In genomic region chr3:177134811-177135210, GRCh38 we compare ENCODE assay signal across 23 cellular contexts.
"Had no signal": no experiment of that assay in that cellular context is flagged by ENCODE, and none has a peak within 500 bp of the region (broad histone marks: within the 10 kb centered on the region; RNA-seq: fewer than 3 reads in every experiment).

No MANE protein-coding gene starts in this region.

- ATAC-seq: activated CD4-positive, CD25-positive, alpha-beta regulatory T cell treated with anti-CD3 and anti-CD28 coated beads, Interleukin-2, amount 50 U/mL, for 24 hours; activated CD8-positive, alpha-beta memory T cell treated with anti-CD3 and anti-CD28 coated beads, Interleukin-2, amount 10 ng/mL, durations not matched to agents 7 days and 5 days; activated CD8-positive, alpha-beta T cell treated with anti-CD3 and anti-CD28 coated beads for 36 hours; left colon; lower lobe of right lung; naive thymus-derived CD4-positive, alpha-beta T cell had no signal

- H3K27me3 ChIP-seq: adrenal gland, ascending aorta, spleen, thyroid gland had no signal

- H3K27me3 Mint-ChIP-seq: activated CD4-positive, alpha-beta T cell treated with anti-CD3 and anti-CD28 coated beads, Interleukin-2, amount 10 ng/mL, durations not matched to agents 24 days and 14 days; activated CD8-positive, alpha-beta memory T cell treated with anti-CD3 and anti-CD28 coated beads, Interleukin-2, amount 10 ng/mL, durations not matched to agents 7 days and 5 days; activated CD8-positive, alpha-beta T cell treated with anti-CD3 and anti-CD28 coated beads for 36 hours; naive thymus-derived CD4-positive, alpha-beta T cell had no signal

- FAIRE-seq: endometrium, keratinocyte had no signal

- H3K9me3 Mint-ChIP-seq: activated CD4-positive, alpha-beta T cell treated with anti-CD3 and anti-CD28 coated beads, Interleukin-2, amount 10 ng/mL, durations not matched to agents 24 days and 14 days; activated T-helper 1 cell treated with anti-CD3 and anti-CD28 coated beads, Interleukin-12 subunit alpha, Interleukin-12 subunit beta, Interleukin-2, Interleukin-4 antibody, amounts not matched to agents 30 ng/mL and 10 ng/mL and 1 ng/mL, durations not matched to agents 14 hours and 24 hours and 36 hours had no signal

- DNase-seq: activated CD4-positive, alpha-beta T cell treated with anti-CD3 and anti-CD28 coated beads, Interleukin-2, amount 10 ng/mL, durations not matched to agents 24 days and 14 days; activated CD8-positive, alpha-beta memory T cell treated with anti-CD3 and anti-CD28 coated beads, Interleukin-2, amount 10 ng/mL, durations not matched to agents 7 days and 5 days; activated CD8-positive, alpha-beta T cell treated with anti-CD3 and anti-CD28 coated beads for 36 hours; activated gamma-delta T cell; activated naive CD4-positive, alpha-beta T cell treated with anti-CD3 and anti-CD28 coated beads, Interleukin-2, amount 50 U/mL, for 16 hours; adrenal gland; erythroblast; foreskin fibroblast; left colon; lower lobe of right lung; naive thymus-derived CD4-positive, alpha-beta T cell; retina; spleen; stimulated activated CD4-positive, alpha-beta T cell treated with anti-CD3 and anti-CD28 coated beads, Interleukin-4, amount 100 ng/mL, for 1 hour; stimulated activated naive CD4-positive, alpha-beta T cell treated with Interleukin-2 at 50 U/mL for 16 hours; thyroid gland had no signal

- H3K27ac ChIP-seq: adrenal gland, ascending aorta, coronary artery, lower lobe of right lung, thyroid gland had no signal

- H3K36me3 ChIP-seq: adrenal gland, ascending aorta, lower lobe of right lung, thyroid gland had no signal

- H3K27ac Mint-ChIP-seq: activated CD4-positive, alpha-beta T cell treated with anti-CD3 and anti-CD28 coated beads, Interleukin-2, amount 10 ng/mL, durations not matched to agents 24 days and 14 days; activated CD8-positive, alpha-beta T cell treated with anti-CD3 and anti-CD28 coated beads for 36 hours; activated T-helper 1 cell treated with anti-CD3 and anti-CD28 coated beads, Interleukin-12 subunit alpha, Interleukin-12 subunit beta, Interleukin-2, Interleukin-4 antibody, amounts not matched to agents 30 ng/mL and 10 ng/mL and 1 ng/mL, durations not matched to agents 14 hours and 24 hours and 36 hours had no signal

- H3K4me3 ChIP-seq: adrenal gland, ascending aorta, coronary artery, lower lobe of right lung, SK-N-MC, spleen, thyroid gland had no signal

- H3K4me3 Mint-ChIP-seq: activated CD4-positive, alpha-beta T cell treated with anti-CD3 and anti-CD28 coated beads, Interleukin-2, amount 10 ng/mL, durations not matched to agents 24 days and 14 days; activated CD8-positive, alpha-beta memory T cell treated with anti-CD3 and anti-CD28 coated beads, Interleukin-2, amount 10 ng/mL, durations not matched to agents 7 days and 5 days; activated CD8-positive, alpha-beta T cell treated with anti-CD3 and anti-CD28 coated beads for 36 hours; activated T-helper 1 cell treated with anti-CD3 and anti-CD28 coated beads, Interleukin-12 subunit alpha, Interleukin-12 subunit beta, Interleukin-2, Interleukin-4 antibody, amounts not matched to agents 30 ng/mL and 10 ng/mL and 1 ng/mL, durations not matched to agents 14 hours and 24 hours and 36 hours had no signal

- H3K9me3 ChIP-seq: adrenal gland, ascending aorta, lower lobe of right lung, spleen, thyroid gland had no signal
